Comparison of ENCODE assay signal across 25 cellular contexts in genomic region chr22:29956680-29957079, GRCh38.
"Had no signal": no experiment of that assay in that cellular context is flagged by ENCODE, and none has a peak within 500 bp of the region (broad histone marks: within the 10 kb centered on the region; RNA-seq: fewer than 3 reads in every experiment).

No MANE protein-coding gene starts in this region.

- H3K27ac Mint-ChIP-seq: mesothelial cell of epicardium; natural killer cell treated with Interleukin-12 subunit alpha and Interleukin-12 subunit beta and Interleukin-15 and Interleukin-18, amount 100 ng/mL, for 72 hours; stimulated activated naive B cell treated with anti-CD40 and anti-IgM and Interleukin-4, amounts not matched to agents 10 μg/mL and 1 μg/mL and 100 μg/mL, for 72 hours; stimulated activated naive CD8-positive, alpha-beta T cell treated with anti-CD3 and anti-CD28 coated beads, Interleukin-15, Interleukin-2, amounts not matched to agents 100 ng/mL and 50 ng/mL, for 24 hours had no signal

- DNase-seq: dorsolateral prefrontal cortex; effector CD4-positive, alpha-beta T cell; foreskin melanocyte; kidney; mesenchymal stem cell; mucosa of descending colon; naive B cell; spleen; stimulated activated CD4-positive, alpha-beta T cell treated with anti-CD3 and anti-CD28 coated beads, Interleukin-4, amount 100 ng/mL, for 4 hours; stimulated activated naive B cell treated with anti-CD40 and anti-IgM and Interleukin-4, amounts not matched to agents 10 μg/mL and 1 μg/mL and 100 μg/mL, for 72 hours; transverse colon had no signal

- H3K4me1 Mint-ChIP-seq: neural crest cell had no signal

- H3K4me3 ChIP-seq: dorsolateral prefrontal cortex, lung, mucosa of descending colon, right atrium auricular region, spleen, suprapubic skin, transverse colon, vagina had no signal

- H3K9me3 ChIP-seq: mucosa of descending colon, right atrium auricular region, spleen, suprapubic skin, transverse colon, vagina had no signal

- H3K4me3 Mint-ChIP-seq: mesothelial cell of epicardium; naive B cell; natural killer cell treated with Interleukin-12 subunit alpha and Interleukin-12 subunit beta and Interleukin-15 and Interleukin-18, amount 100 ng/mL, for 72 hours; neural crest cell; stimulated activated naive B cell treated with anti-CD40 and anti-IgM and Interleukin-4, amounts not matched to agents 10 μg/mL and 1 μg/mL and 100 μg/mL, for 72 hours; stimulated activated naive CD8-positive, alpha-beta T cell treated with anti-CD3 and anti-CD28 coated beads, Interleukin-15, Interleukin-2, amounts not matched to agents 100 ng/mL and 50 ng/mL, for 24 hours had no signal

- H3K36me3 Mint-ChIP-seq: natural killer cell treated with Interleukin-12 subunit alpha and Interleukin-12 subunit beta and Interleukin-15 and Interleukin-18, amount 100 ng/mL, for 72 hours had no signal

- H3K27me3 ChIP-seq: dorsolateral prefrontal cortex, right atrium auricular region, spleen, suprapubic skin, transverse colon, vagina had no signal

- ATAC-seq: esophagus mucosa; left lobe of liver; natural killer cell treated with Interleukin-12 subunit alpha and Interleukin-12 subunit beta and Interleukin-15 and Interleukin-18, amount 100 ng/mL, for 72 hours; sciatic nerve; stimulated activated naive B cell treated with anti-CD40 and anti-IgM and Interleukin-4, amounts not matched to agents 10 μg/mL and 1 μg/mL and 100 μg/mL, for 72 hours had no signal

- H3K4me1 ChIP-seq: parathyroid adenoma, right atrium auricular region had no signal

- H3K27me3 Mint-ChIP-seq: naive B cell; natural killer cell treated with Interleukin-12 subunit alpha and Interleukin-12 subunit beta and Interleukin-15 and Interleukin-18, amount 100 ng/mL, for 72 hours; progenitor cell of endocrine pancreas; stimulated activated naive B cell treated with anti-CD40 and anti-IgM and Interleukin-4, amounts not matched to agents 10 μg/mL and 1 μg/mL and 100 μg/mL, for 72 hours; stimulated activated naive CD8-positive, alpha-beta T cell treated with anti-CD3 and anti-CD28 coated beads, Interleukin-15, Interleukin-2, amounts not matched to agents 100 ng/mL and 50 ng/mL, for 24 hours had no signal

- H3K9me3 Mint-ChIP-seq: mesothelial cell of epicardium; natural killer cell treated with Interleukin-12 subunit alpha and Interleukin-12 subunit beta and Interleukin-15 and Interleukin-18, amount 100 ng/mL, for 72 hours; neural crest cell; stimulated activated naive B cell treated with anti-CD40 and anti-IgM and Interleukin-4, amounts not matched to agents 10 μg/mL and 1 μg/mL and 100 μg/mL, for 72 hours; stimulated activated naive CD8-positive, alpha-beta T cell treated with anti-CD3 and anti-CD28 coated beads, Interleukin-15, Interleukin-2, amounts not matched to agents 100 ng/mL and 50 ng/mL, for 24 hours had no signal

- H3K9ac ChIP-seq: parathyroid adenoma had no signal

- H2AFZ ChIP-seq: parathyroid adenoma had no signal

- H3K36me3 ChIP-seq: right atrium auricular region, suprapubic skin, transverse colon, vagina had no signal

- H3K27ac ChIP-seq: dorsolateral prefrontal cortex, epithelial cell of prostate, parathyroid adenoma, right atrium auricular region, spleen, suprapubic skin, vagina had no signal
